Comparison of ENCODE assay signal across 23 cellular contexts in the genomic region with DNA sequence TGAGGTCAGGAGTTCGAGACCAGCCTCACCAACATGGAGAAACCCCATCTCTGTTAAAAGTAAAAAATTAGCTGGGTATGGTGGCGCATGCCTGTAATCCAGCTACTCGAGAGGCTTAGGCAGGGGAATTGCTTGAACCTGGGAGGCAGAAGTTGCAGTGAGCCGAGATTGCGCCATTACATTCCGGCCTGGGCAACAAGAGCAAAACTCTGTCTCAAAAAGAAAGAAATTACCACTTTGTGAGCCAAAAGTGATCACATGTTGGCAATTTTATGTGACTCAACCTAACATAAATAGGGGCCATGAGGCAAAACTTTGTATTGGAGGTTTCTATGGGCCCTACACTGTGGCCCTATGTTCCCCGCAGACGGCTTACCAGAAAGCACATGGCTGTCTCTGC.
DNase-seq lines count a peak whose midpoint lies in the region; ATAC-seq and TF ChIP-seq lines count a peak whose summit lies in the region.
"Had no signal": no experiment of that assay in that cellular context is flagged by ENCODE, and none has a peak within 500 bp of the region (broad histone marks: within the 10 kb centered on the region; RNA-seq: fewer than 3 reads in every experiment).

No MANE protein-coding gene starts in this region.

- no peaks in the 10 kb centered on the region for H3K36me3 ChIP-seq in OCI-LY7 (ENCODE audit: insufficient read depth, low read length)
- H3K36me3 ChIP-seq: HAP-1 had no signal

- ATAC-seq in activated CD8-positive, alpha-beta memory T cell treated with anti-CD3 and anti-CD28 coated beads, Interleukin-2, amount 10 ng/mL, durations not matched to agents 7 days and 5 days: no peak
- no peak for ATAC-seq in GM21825 (IDR thresholded peaks at IDR 0.05; ENCODE audit: unreplicated experiment)
- ATAC-seq: left lobe of liver, PC-3 had no signal

- no peaks in the 10 kb centered on the region for H4K20me1 ChIP-seq in OCI-LY7 (ENCODE audit: insufficient read depth, low read length)

- peaks cover 3% of the 10 kb centered on the region for H3K36me3 Mint-ChIP-seq in activated CD8-positive, alpha-beta memory T cell treated with anti-CD3 and anti-CD28 coated beads, Interleukin-2, amount 10 ng/mL, durations not matched to agents 7 days and 5 days
- H3K36me3 Mint-ChIP-seq in immature natural killer cell: no peaks in the 10 kb centered on the region
- H3K36me3 Mint-ChIP-seq: activated naive CD8-positive, alpha-beta T cell treated with anti-CD3 and anti-CD28 coated beads for 36 hours had no signal

- H3K4me1 ChIP-seq in OCI-LY7 (ENCODE audit: insufficient read depth, low read length, poor library complexity, severe bottlenecking): peaks cover 22% of the 10 kb centered on the region

- H2AFZ ChIP-seq in OCI-LY7 (ENCODE audit: low read length): peak overlapping the region; percentile 93; the same call in 1 of the 2 replicates

- H3K9me3 Mint-ChIP-seq in activated CD8-positive, alpha-beta memory T cell treated with anti-CD3 and anti-CD28 coated beads, Interleukin-2, amount 10 ng/mL, durations not matched to agents 7 days and 5 days (ENCODE audit: low read depth): no peaks in the 10 kb centered on the region
- H3K9me3 Mint-ChIP-seq in immature natural killer cell: no peaks in the 10 kb centered on the region

- intact Hi-C loops in OCI-LY7 (cut with micrococcal nuclease; ENCODE audit: unreplicated experiment): loop anchor here (10.0 kb wide), 1 partner anchor 179 kb away; no protein-coding TSS in a partner anchor

- H3K9me3 ChIP-seq in OCI-LY7 (ENCODE audit: low read length): no peaks in the 10 kb centered on the region
- H3K9me3 ChIP-seq: Caco-2, HAP-1 had no signal

- peaks cover 21% of the 10 kb centered on the region for H3K4me1 Mint-ChIP-seq in activated CD8-positive, alpha-beta memory T cell treated with anti-CD3 and anti-CD28 coated beads, Interleukin-2, amount 10 ng/mL, durations not matched to agents 7 days and 5 days
- H3K4me1 Mint-ChIP-seq in immature natural killer cell: peaks cover 10 to 13% of the 10 kb centered on the region in 2 donors

- CTCF ChIA-PET in activated CD8-positive, alpha-beta memory T cell treated with anti-CD3 and anti-CD28 coated beads, Interleukin-2, amount 10 ng/mL, durations not matched to agents 7 days and 5 days (lab: Charles Lee): interaction anchor here (0.9 to 5.1 kb wide), 11 partner anchors 13 to 355 kb away, joined by 3 to 72 read pairs (median 5); a partner anchor contains a TSS
- CTCF ChIA-PET in OCI-LY7 (lab: Charles Lee; ENCODE audit: unreplicated experiment): no interaction called here

- no peak for TF ChIP-seq CTCF in OCI-LY7 (conservative IDR thresholded peaks at IDR 0.05; ENCODE audit: low read length)

- no peaks in the 10 kb centered on the region for H3K27me3 Mint-ChIP-seq in activated CD8-positive, alpha-beta memory T cell treated with anti-CD3 and anti-CD28 coated beads, Interleukin-2, amount 10 ng/mL, durations not matched to agents 7 days and 5 days
- H3K27me3 Mint-ChIP-seq in immature natural killer cell (ENCODE audit: low read depth in 3 of 3): peaks cover 0 to 4% (median 4%) of the 10 kb centered on the region in 3 donors

- no peak for DNase-seq in activated CD8-positive, alpha-beta memory T cell treated with anti-CD3 and anti-CD28 coated beads, Interleukin-2, amount 10 ng/mL, durations not matched to agents 7 days and 5 days
- no peak for DNase-seq in activated CD8-positive, alpha-beta memory T cell treated with anti-CD3 and anti-CD28 coated beads for 24 hours
- DNase-seq in OCI-LY7 (ENCODE audit: low spot score) (no peak), fibroblast of peridontal ligament (ENCODE audit: extremely low read depth) (peak; percentile 67), immature natural killer cell (no peak), RKO (ENCODE audit: low spot score) (no peak), mucosa of gallbladder (ENCODE audit: low spot score) (no peak)
- DNase-seq: activated CD4-positive, alpha-beta T cell treated with anti-CD3 and anti-CD28 coated beads for 4 hours; activated CD8-positive, alpha-beta memory T cell treated with anti-CD3 and anti-CD28 coated beads, Interleukin-2, amount 50 U/mL, for 4 hours; activated naive CD8-positive, alpha-beta T cell treated with anti-CD3 and anti-CD28 coated beads for 36 hours; Caco-2; DND-41; naive B cell; NCI-H1417 treated with DMSO at 0.1 percent for 48 hours; nucleus accumbens; PC-3; stimulated activated CD4-positive, alpha-beta T cell treated with anti-CD3 and anti-CD28 coated beads, Interleukin-2, amount 100 ng/mL, for 24 hours; substantia nigra had no signal

- no peak overlapping the region for H3K4me3 Mint-ChIP-seq in activated CD8-positive, alpha-beta memory T cell treated with anti-CD3 and anti-CD28 coated beads, Interleukin-2, amount 10 ng/mL, durations not matched to agents 7 days and 5 days
- no peak overlapping the region for H3K4me3 Mint-ChIP-seq in immature natural killer cell
- H3K4me3 Mint-ChIP-seq: activated naive CD8-positive, alpha-beta T cell treated with anti-CD3 and anti-CD28 coated beads for 36 hours had no signal

- POLR2A ChIA-PET in OCI-LY7 (lab: Charles Lee): interaction anchor here (0.9 kb wide), 1 partner anchor 72 kb away, joined by 4 read pairs; a partner anchor contains a TSS

- H3K9me2 ChIP-seq in OCI-LY7 (ENCODE audit: insufficient read depth, low read length): no peaks in the 10 kb centered on the region

- H3K4me2 ChIP-seq in OCI-LY7 (ENCODE audit: low read length): no peak overlapping the region
- H3K4me2 ChIP-seq: smooth muscle cell had no signal

- BruUV-seq in OCI-LY7 (replicated peaks; lab: Mats Ljungman, UMichigan): no TSS peak

- H3K27ac ChIP-seq in OCI-LY7 (ENCODE audit: low read depth, low read length, poor library complexity, severe bottlenecking): no peak overlapping the region

- H3K79me2 ChIP-seq in OCI-LY7 (ENCODE audit: insufficient read depth, low read depth, low read length): no peaks in the 10 kb centered on the region

- no peak overlapping the region for H3K4me3 ChIP-seq in OCI-LY7 (ENCODE audit: low read depth, low read length, poor library complexity, severe bottlenecking)
- H3K4me3 ChIP-seq: A549, HAP-1, smooth muscle cell had no signal

- H3K27ac Mint-ChIP-seq in activated CD8-positive, alpha-beta memory T cell treated with anti-CD3 and anti-CD28 coated beads, Interleukin-2, amount 10 ng/mL, durations not matched to agents 7 days and 5 days: peak overlapping the region; percentile 51
- no peak overlapping the region for H3K27ac Mint-ChIP-seq in immature natural killer cell
